In the genomic region with DNA sequence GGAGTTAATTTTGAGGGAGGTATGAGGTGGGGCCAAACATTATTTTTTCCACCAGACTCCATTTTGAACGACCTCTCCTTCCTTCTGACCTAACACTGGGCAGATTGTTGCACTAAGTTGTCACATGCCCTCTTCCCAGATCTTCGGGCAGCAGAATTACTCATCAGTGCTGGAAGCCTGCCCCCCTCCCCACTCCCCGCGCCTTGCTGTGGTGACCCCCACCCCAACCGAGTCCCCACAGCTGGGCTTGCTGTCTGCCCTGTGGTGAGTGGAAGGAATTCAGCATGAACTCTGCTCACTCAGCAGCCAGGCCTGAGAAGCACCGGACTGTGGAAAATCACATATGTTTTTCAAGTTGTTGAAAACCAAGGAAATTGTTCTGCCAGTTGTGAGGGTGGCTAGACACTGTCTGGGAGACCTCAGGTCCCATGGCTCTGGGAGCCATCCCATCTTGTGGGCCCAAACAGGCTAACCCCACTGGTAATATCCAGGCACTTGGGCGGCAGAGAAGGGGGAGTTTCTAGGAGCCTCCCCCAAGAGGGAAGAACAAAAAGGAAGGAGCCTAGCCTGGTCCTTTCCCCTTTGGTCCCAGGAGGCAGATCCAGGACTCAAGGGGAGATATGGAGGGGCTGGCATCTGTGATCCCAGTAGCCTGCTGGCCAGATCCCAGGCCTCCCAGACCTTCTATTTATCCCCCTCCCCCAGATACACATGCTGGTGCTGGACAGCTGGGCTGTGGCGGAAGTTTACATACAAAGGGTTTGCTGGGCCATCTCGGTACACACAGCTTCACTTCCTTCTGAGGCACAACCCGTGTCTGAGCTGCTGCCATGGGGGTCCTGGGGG, we compare ENCODE assay signal across 8 cellular contexts. TPM values are rescaled to one million over a fixed set of nuclear protein-coding genes. Genes with fewer than 3 reads are reported as not detected.
DNase-seq lines count a peak whose midpoint lies in the region; TF ChIP-seq lines count a peak whose summit lies in the region.

No MANE protein-coding gene starts in this region.

- peaks cover 2% of the 10 kb centered on the region; the same call in 1 of the 2 replicates for H3F3A ChIP-seq in PC-9 (ENCODE audit: insufficient read depth, low read depth)

- no peak overlapping the region for H3K4me3 Mint-ChIP-seq in CD8-positive, alpha-beta memory T cell

- 0 out of 2 replicates have a peak, but pooled peaks have one; percentile 8 for TF ChIP-seq CTCF in AG10803 (conservative IDR thresholded peaks at IDR 0.05; ENCODE audit: low read length)
- no peak for TF ChIP-seq CTCF in PC-9 (conservative IDR thresholded peaks at IDR 0.05)
- TF ChIP-seq CTCF in parathyroid adenoma (IDR thresholded peaks at IDR 0.05): no peak

- H2AFZ ChIP-seq in PC-9 (peak overlapping the region; percentile 34; the same call in 1 of the 2 replicates), parathyroid adenoma (peak overlapping the region; percentile 46)

- no peaks in the 10 kb centered on the region for H3K9me2 ChIP-seq in PC-9 (ENCODE audit: insufficient read depth)

- H3K36me3 Mint-ChIP-seq in CD8-positive, alpha-beta memory T cell: no peaks in the 10 kb centered on the region

- CTCF ChIA-PET in PC-9 (lab: Charles Lee): no interaction called here
- CTCF ChIA-PET in CD8-positive, alpha-beta memory T cell (lab: Charles Lee): interaction anchor here (1.6 kb wide), 1 partner anchor 12 kb away, joined by 3 read pairs; no protein-coding TSS in a partner anchor

- peaks cover 23 to 25% of the 10 kb centered on the region in 2 donors for H3K27me3 Mint-ChIP-seq in CD8-positive, alpha-beta memory T cell

- H3K36me3 ChIP-seq in PC-9 (ENCODE audit: low read depth): no peaks in the 10 kb centered on the region
- no peaks in the 10 kb centered on the region for H3K36me3 ChIP-seq in parathyroid adenoma (ENCODE audit: control insufficient read depth, insufficient read depth, low read length)
- H3K36me3 ChIP-seq in CD8-positive, alpha-beta memory T cell (ENCODE audit: insufficient read depth, low read length): no peaks in the 10 kb centered on the region

- no peak overlapping the region for H3K27ac Mint-ChIP-seq in CD8-positive, alpha-beta memory T cell

- H3K79me2 ChIP-seq in PC-9 (ENCODE audit: low read depth) (no peaks in the 10 kb centered on the region), parathyroid adenoma (no peaks in the 10 kb centered on the region)

- H4K20me1 ChIP-seq in PC-9 (ENCODE audit: insufficient read depth): no peaks in the 10 kb centered on the region

- H3K27ac ChIP-seq in PC-9 (no peak overlapping the region), parathyroid adenoma (no peak overlapping the region)
- H3K27ac ChIP-seq in CD8-positive, alpha-beta memory T cell (ENCODE audit: low read depth, low read length): no peak overlapping the region

- intact Hi-C loops in PC-9 (cut with micrococcal nuclease; ENCODE audit: unreplicated experiment): no loop called here

- POLR2A ChIA-PET in PC-9 (lab: Charles Lee; ENCODE audit: unreplicated experiment): no interaction called here
- POLR2A ChIA-PET in CD8-positive, alpha-beta memory T cell (lab: Charles Lee): no interaction called here

- H3K9me3 ChIP-seq in PC-9 (ENCODE audit: insufficient read depth, low read depth): no peaks in the 10 kb centered on the region
- no peaks in the 10 kb centered on the region for H3K9me3 ChIP-seq in parathyroid adenoma (ENCODE audit: control insufficient read depth, low read length)
- H3K9me3 ChIP-seq in CD8-positive, alpha-beta memory T cell (ENCODE audit: low read length): no peaks in the 10 kb centered on the region

- H3K9me3 Mint-ChIP-seq in CD8-positive, alpha-beta memory T cell: no peaks in the 10 kb centered on the region

- H3K27me3 ChIP-seq in PC-9 (ENCODE audit: insufficient read depth, low read depth) (no peaks in the 10 kb centered on the region), parathyroid adenoma (ENCODE audit: control insufficient read depth, insufficient read depth, low read length) (no peaks in the 10 kb centered on the region)
- peaks cover 3% of the 10 kb centered on the region for H3K27me3 ChIP-seq in CD8-positive, alpha-beta memory T cell (ENCODE audit: insufficient read depth, low read length, poor library complexity, severe bottlenecking)

- peak; percentile 95 for DNase-seq in AG10803 (ENCODE audit: low read depth)
- no peak for DNase-seq in PC-9
- DNase-seq in fibroblast of gingiva (ENCODE audit: low read depth): peak; percentile 92
- no peak for DNase-seq in GM19238 (ENCODE audit: insufficient read length, low spot score)
- no peak for DNase-seq in ureter (ENCODE audit: low spot score)
- DNase-seq in COLO668 (lab: John Stamatoyannopoulos, UW; ENCODE audit: unreplicated experiment): no peak
- no peak for DNase-seq in CD8-positive, alpha-beta memory T cell

- H3K4me1 ChIP-seq in PC-9 (replicated peaks; ENCODE audit: insufficient read depth) (0 out of 2 replicates have a peak, but pooled peaks cover 7% of the 10 kb centered on the region), parathyroid adenoma (no peaks in the 10 kb centered on the region)
- H3K4me1 ChIP-seq in CD8-positive, alpha-beta memory T cell (ENCODE audit: insufficient read depth, low read length): peaks cover 10% of the 10 kb centered on the region

- BruUV-seq in PC-9 (replicated peaks; lab: Mats Ljungman, UMichigan): no TSS peak

- no peak overlapping the region for H3K9ac ChIP-seq in parathyroid adenoma

- H3K4me2 ChIP-seq in PC-9: no peak overlapping the region
- H3K4me2 ChIP-seq in parathyroid adenoma (ENCODE audit: low read length): no peak overlapping the region

- no peak overlapping the region for H3K4me3 ChIP-seq in AG10803 (ENCODE audit: low read length)
- H3K4me3 ChIP-seq in PC-9: no peak overlapping the region
- no peak overlapping the region for H3K4me3 ChIP-seq in parathyroid adenoma (ENCODE audit: low read depth, low read length)
- no peak overlapping the region for H3K4me3 ChIP-seq in CD8-positive, alpha-beta memory T cell (ENCODE audit: low read length)

- peaks cover 5 to 13% (median 7%) of the 10 kb centered on the region in 3 donors for H3K4me1 Mint-ChIP-seq in CD8-positive, alpha-beta memory T cell

RNA-seq across cellular contexts. Expression of a gene that starts 3.5 kb away (rescaled TPM):
- total RNA-seq in PC-9 (2021) (0.33 and 0.98 TPM in 2 replicates), ureter (131 TPM)
- 1 to 10 TPM; 8.4 to 8.9 TPM for total RNA-seq in CD8-positive, alpha-beta memory T cell
- 1.6 TPM for polyA plus RNA-seq in CD8-positive, alpha-beta memory T cell

RNA-seq across cellular contexts. Expression of a gene that starts 18.4 kb away (rescaled TPM):
- total RNA-seq in PC-9 (2021): 58.8 and 59.1 TPM in 2 replicates
- 46.5 TPM for total RNA-seq in ureter
- 10 to 100 TPM; 42.3 to 42.4 TPM for total RNA-seq in CD8-positive, alpha-beta memory T cell
- 22.0 TPM for polyA plus RNA-seq in CD8-positive, alpha-beta memory T cell

RNA-seq across cellular contexts. Expression of a gene that starts 22.7 kb away (rescaled TPM):
- total RNA-seq in PC-9 (2021) (217 and 249 TPM in 2 replicates), ureter (92.0 TPM)
- 100 to 1,000 TPM; 279 to 291 TPM for total RNA-seq in CD8-positive, alpha-beta memory T cell
- 74.1 TPM for polyA plus RNA-seq in CD8-positive, alpha-beta memory T cell

RNA-seq across cellular contexts. Expression of a gene that starts 35.3 kb away (rescaled TPM):
- total RNA-seq in PC-9 (2021) (4.2 and 9.7 TPM in 2 replicates), ureter (0.62 TPM)
- total RNA-seq in CD8-positive, alpha-beta memory T cell: under 1 TPM; 0.38 to 0.44 TPM
- not detected for polyA plus RNA-seq in CD8-positive, alpha-beta memory T cell

RNA-seq across cellular contexts. Expression of a gene that starts 40.5 kb away (rescaled TPM):
- total RNA-seq in PC-9 (2021): not detected in 2 replicates
- not detected for total RNA-seq in ureter
- not detected for total RNA-seq in CD8-positive, alpha-beta memory T cell
- not detected for polyA plus RNA-seq in CD8-positive, alpha-beta memory T cell

Comparison
In these comparisons a context has a peak if more than half of its experiments do, and no peak if none do; other contexts are left out.
1. DNase-seq: peak in AG10803 (single experiment) and fibroblast of gingiva (single experiment); none in PC-9 (0 of 2), GM19238 (single experiment), ureter (single experiment), COLO668 (single experiment) and CD8-positive, alpha-beta memory T cell (0 of 5).
2. RNA of a gene that starts 3.5 kb away (total RNA-seq): 131 TPM in ureter (single experiment); 8.4 to 8.9 TPM in CD8-positive, alpha-beta memory T cell and 0.33 to 0.98 TPM in PC-9; every median in the first group is over 10 times any median in the second.